ENCODE assay signal across 8 cellular contexts in genomic region chr1:244651956-244652698, GRCh38. TPM values are rescaled to one million over a fixed set of nuclear protein-coding genes. Genes with fewer than 3 reads are reported as not detected.
DNase-seq lines count a peak whose midpoint lies in the region; ATAC-seq, FAIRE-seq and TF ChIP-seq lines count a peak whose summit lies in the region.

No MANE protein-coding gene starts in this region.

- H3K79me2 ChIP-seq in PC-9 (ENCODE audit: low read depth) = peaks cover 40% of the 10 kb centered on the region
- peaks cover 16% of the 10 kb centered on the region for H3K79me2 ChIP-seq in trophoblast cell (ENCODE audit: control insufficient read depth, insufficient read depth, low read length, poor library complexity)

- H3K9me2 ChIP-seq in PC-9 (ENCODE audit: insufficient read depth) = no peaks in the 10 kb centered on the region

- no peak overlapping the region for H2BK5ac ChIP-seq in trophoblast cell (ENCODE audit: low read depth, low read length, poor library complexity)

- peaks cover 10% of the 10 kb centered on the region for H3K79me1 ChIP-seq in trophoblast cell (ENCODE audit: low read length)

- H2BK12ac ChIP-seq in trophoblast cell (ENCODE audit: low read length) = no peak overlapping the region

- WGBS in esophagus squamous epithelium, 2 donors = 31 to 49% methylated on average over 13 to 15 of the region's 18 CpGs
- WGBS in trophoblast cell (ENCODE audit: extremely low coverage, insufficient coverage, insufficient read length) = no CpG with 5 or more reads among the region's 18 CpGs

- no peaks in the 10 kb centered on the region for H3F3A ChIP-seq in PC-9 (ENCODE audit: insufficient read depth, low read depth)

- no peak overlapping the region for H2BK120ac ChIP-seq in trophoblast cell (ENCODE audit: insufficient read depth, low read length, poor library complexity)

- H3K36me3 ChIP-seq in PC-9 (ENCODE audit: low read depth) (0 out of 2 replicates have a peak, but pooled peaks cover 4% of the 10 kb centered on the region), esophagus squamous epithelium (peaks cover 0 to 3% (median 0%) of the 10 kb centered on the region in 3 donors), trophoblast cell (ENCODE audit: control insufficient read depth in 1 of 2, insufficient read depth in 2 of 2, low read length in 2 of 2) (peaks cover 3 to 5% of the 10 kb centered on the region in 2 experiments)

- H3K23ac ChIP-seq in trophoblast cell (ENCODE audit: low read length) = no peak overlapping the region

- peak; percentile 71 for FAIRE-seq in D721Med (lab: Jason Lieb, UNC)

- no peak overlapping the region for H3K4ac ChIP-seq in trophoblast cell (ENCODE audit: low read depth, low read length)

- no peak for TF ChIP-seq POLR2A in esophagus squamous epithelium (IDR thresholded peaks at IDR 0.05)

- no peaks in the 10 kb centered on the region for H3K27me3 ChIP-seq in PC-9 (ENCODE audit: insufficient read depth, low read depth)
- no peaks in the 10 kb centered on the region for H3K27me3 ChIP-seq in esophagus squamous epithelium
- no peaks in the 10 kb centered on the region for H3K27me3 ChIP-seq in trophoblast cell (ENCODE audit: insufficient read depth, low read length)

- peak overlapping the region; percentile 94 for H2AFZ ChIP-seq in PC-9
- peak overlapping the region; percentile 96 for H2AFZ ChIP-seq in trophoblast cell (ENCODE audit: insufficient read depth, low read length, poor library complexity)

- peaks cover 12% of the 10 kb centered on the region; the same call in 1 of the 2 replicates for H4K20me1 ChIP-seq in PC-9 (ENCODE audit: insufficient read depth)

- BruUV-seq in PC-9 (replicated peaks; lab: Mats Ljungman, UMichigan) = TSS peak; percentile 86

- ATAC-seq in HG02970 (IDR thresholded peaks at IDR 0.05; ENCODE audit: low FRiP score, unreplicated experiment) (no peak), HG03520 (IDR thresholded peaks at IDR 0.05; ENCODE audit: unreplicated experiment) (no peak), GM18907 (IDR thresholded peaks at IDR 0.05; ENCODE audit: unreplicated experiment) (no peak)

- TF ChIP-seq CTCF in D721Med (IDR thresholded peaks at IDR 0.05; ENCODE audit: insufficient read depth, missing control alignments) (no peak), PC-9 (conservative IDR thresholded peaks at IDR 0.05) (no peak), esophagus squamous epithelium (IDR thresholded peaks at IDR 0.05) (no peak)

- H3K9ac ChIP-seq in trophoblast cell (ENCODE audit: low read length) = peak overlapping the region; percentile 46

- H3K4me2 ChIP-seq in PC-9 = peak overlapping the region; percentile 80
- H3K4me2 ChIP-seq in trophoblast cell (ENCODE audit: low read length) = peak overlapping the region; percentile 76

- H4K8ac ChIP-seq in trophoblast cell (ENCODE audit: low read depth, low read length) = peak overlapping the region; percentile 98

- H3K4me3 ChIP-seq in PC-9 = peak overlapping the region; percentile 61
- peak overlapping the region; percentile 72 to 94 (median 87) for H3K4me3 ChIP-seq in esophagus squamous epithelium
- peak overlapping the region; percentile 50 for H3K4me3 ChIP-seq in trophoblast cell (ENCODE audit: low read depth, low read length)

- H3K18ac ChIP-seq in trophoblast cell (ENCODE audit: low read length) = peak overlapping the region; percentile 55

- no peaks in the 10 kb centered on the region for H3K9me3 ChIP-seq in PC-9 (ENCODE audit: insufficient read depth, low read depth)
- no peaks in the 10 kb centered on the region for H3K9me3 ChIP-seq in esophagus squamous epithelium
- H3K9me3 ChIP-seq in trophoblast cell (ENCODE audit: insufficient read depth, low read depth, low read length) = no peaks in the 10 kb centered on the region

- H4K91ac ChIP-seq in trophoblast cell (ENCODE audit: low read depth, low read length) = peak overlapping the region; percentile 65

- intact Hi-C loops in PC-9 (cut with micrococcal nuclease; ENCODE audit: unreplicated experiment) = loop anchor here (1.0 to 10.0 kb wide), 4 partner anchors 49 to 1397 kb away; partner anchors contain the start of genes CEP170, COX20 and SDCCAG8
- intact Hi-C loops in esophagus squamous epithelium (cut with DNase I) = no loop called here

- H2AK5ac ChIP-seq in trophoblast cell (ENCODE audit: low read length) = peak overlapping the region; percentile 4

- CTCF ChIA-PET in PC-9 (lab: Charles Lee) = interaction anchor here (0.6 kb wide), 1 partner anchor 82 kb away, joined by 6 read pairs; no protein-coding TSS in a partner anchor

- POLR2A ChIA-PET in PC-9 (lab: Charles Lee; ENCODE audit: unreplicated experiment) = interaction anchor here (0.5 to 0.7 kb wide), 5 partner anchors 49 to 469 kb away, joined by 3 to 14 read pairs (median 3); no protein-coding TSS in a partner anchor

- peak overlapping the region; percentile 79 for H3K14ac ChIP-seq in trophoblast cell (ENCODE audit: low read length)

- DNase-seq in D721Med (ENCODE audit: insufficient read length, low spot score) (no peak), PC-9 (no peak), esophagus squamous epithelium (lab: John Stamatoyannopoulos, UW) (no peak), trophoblast cell (peak in 1 of 2 donors; percentile 50), germinal center (ENCODE audit: low spot score) (no peak)

- H3K4me1 ChIP-seq in PC-9 (replicated peaks; ENCODE audit: insufficient read depth) = peaks cover 28% of the 10 kb centered on the region
- peaks cover 6 to 42% (median 17%) of the 10 kb centered on the region in 3 donors for H3K4me1 ChIP-seq in esophagus squamous epithelium
- peaks cover 0 to 4% of the 10 kb centered on the region in 2 experiments for H3K4me1 ChIP-seq in trophoblast cell (ENCODE audit: control insufficient read depth in 1 of 2, insufficient read depth in 2 of 2, low read length in 2 of 2)

- H4K12ac ChIP-seq in trophoblast cell (ENCODE audit: low read depth, low read length) = peak overlapping the region; percentile 94

- H3K27ac ChIP-seq in PC-9 (no peak overlapping the region), esophagus squamous epithelium (peak overlapping the region in 3 of 4 donors; percentile 75 to 96 (median 96)), trophoblast cell (ENCODE audit: low read depth, low read length) (peak overlapping the region; percentile 37)

RNA-seq across cellular contexts. Expression of gene DESI2, which starts 0.8 kb away (rescaled TPM):
- 34.1 and 45.8 TPM in 2 replicates for total RNA-seq in PC-9 (2021)
- total RNA-seq in esophagus squamous epithelium = 10 to 100 TPM; 18.8 to 32.0 (median 30.4) TPM
- 40.1 and 40.5 TPM in 2 replicates for polyA plus RNA-seq in trophoblast cell (2013)
